ENCODE assay signal across 8 cellular contexts in genomic region chr6:130513770-130514169, GRCh38.
DNase-seq lines count a peak whose midpoint lies in the region; ATAC-seq and TF ChIP-seq lines count a peak whose summit lies in the region.

No MANE protein-coding gene starts in this region.

- peak overlapping the region; percentile 40 for H3K27ac ChIP-seq in SJSA1
- no peak overlapping the region for H3K27ac ChIP-seq in colonic mucosa
- no peak overlapping the region for H3K27ac ChIP-seq in substantia nigra (ENCODE audit: low read depth, low read length, poor library complexity, severe bottlenecking)
- H3K27ac ChIP-seq in neural progenitor cell = no peak overlapping the region

- TF ChIP-seq CTCF in colonic mucosa (IDR thresholded peaks at IDR 0.05) (no peak), osteocyte (IDR thresholded peaks at IDR 0.05) (no peak), neural progenitor cell (IDR thresholded peaks at IDR 0.05) (no peak)

- H3K36me3 Mint-ChIP-seq in osteocyte (ENCODE audit: unreplicated experiment) (no peaks in the 10 kb centered on the region), neural progenitor cell (no peaks in the 10 kb centered on the region)

- H3K4me1 ChIP-seq in SJSA1 (replicated peaks) = peaks cover 14% of the 10 kb centered on the region
- no peaks in the 10 kb centered on the region for H3K4me1 ChIP-seq in colonic mucosa
- H3K4me1 ChIP-seq in neural progenitor cell = no peaks in the 10 kb centered on the region

- H3K27me3 ChIP-seq in SJSA1 (replicated peaks) (no peaks in the 10 kb centered on the region), colonic mucosa (no peaks in the 10 kb centered on the region), neural progenitor cell (no peaks in the 10 kb centered on the region)

- H3F3A ChIP-seq in neural progenitor cell (ENCODE audit: low read depth) = no peaks in the 10 kb centered on the region

- H3K36me3 ChIP-seq in SJSA1 = no peaks in the 10 kb centered on the region
- no peaks in the 10 kb centered on the region for H3K36me3 ChIP-seq in colonic mucosa
- no peaks in the 10 kb centered on the region for H3K36me3 ChIP-seq in neural progenitor cell

- intact Hi-C loops in colonic mucosa (cut with DNase I) = no loop called here

- DNase-seq in SJSA1 (ENCODE audit: low read depth in 1 of 2, low spot score in 2 of 2) (peak; percentile 51 to 77), colonic mucosa (peak; percentile 35), osteocyte (ENCODE audit: extremely low spot score, unreplicated experiment) (no peak), substantia nigra (lab: John Stamatoyannopoulos, UW) (no peak), neural progenitor cell (ENCODE audit: low spot score) (no peak)
- DNase-seq in stimulated activated CD8-positive, alpha-beta memory T cell treated with anti-CD3 and anti-CD28 coated beads, Interleukin-4, amount 100 ng/mL, for 48 hours = peak; percentile 42

- H3K9me3 ChIP-seq in SJSA1 (replicated peaks) (no peaks in the 10 kb centered on the region), colonic mucosa (no peaks in the 10 kb centered on the region), neural progenitor cell (ENCODE audit: low read depth) (no peaks in the 10 kb centered on the region)

- no peaks in the 10 kb centered on the region for H3K79me2 ChIP-seq in neural progenitor cell (ENCODE audit: low read depth)

- H3K4me2 ChIP-seq in neural progenitor cell = no peak overlapping the region

- no peaks in the 10 kb centered on the region for H3K9me3 Mint-ChIP-seq in osteocyte (ENCODE audit: unreplicated experiment)
- H3K9me3 Mint-ChIP-seq in neural progenitor cell = peaks cover 4% of the 10 kb centered on the region

- H4K20me1 ChIP-seq in neural progenitor cell (ENCODE audit: low read depth) = no peaks in the 10 kb centered on the region

- H3K27me3 Mint-ChIP-seq in osteocyte (ENCODE audit: unreplicated experiment) = no peaks in the 10 kb centered on the region
- H3K27me3 Mint-ChIP-seq in neural progenitor cell (ENCODE audit: insufficient read depth, low read depth) = peaks cover 2% of the 10 kb centered on the region

- H3K4me1 Mint-ChIP-seq in osteocyte (ENCODE audit: unreplicated experiment) = peaks cover 4% of the 10 kb centered on the region
- H3K4me1 Mint-ChIP-seq in neural progenitor cell = no peaks in the 10 kb centered on the region

- H2AFZ ChIP-seq in neural progenitor cell (replicated peaks) = no peak overlapping the region

- H3K27ac Mint-ChIP-seq in osteocyte (ENCODE audit: unreplicated experiment) (no peak overlapping the region), neural progenitor cell (no peak overlapping the region)

- ATAC-seq in GM18520 (IDR thresholded peaks at IDR 0.05; ENCODE audit: unreplicated experiment) (peak; percentile 47), HG02938 (IDR thresholded peaks at IDR 0.05; ENCODE audit: unreplicated experiment) (peak; percentile 61)

- H3K4me3 ChIP-seq in SJSA1 = no peak overlapping the region
- H3K4me3 ChIP-seq in colonic mucosa = no peak overlapping the region
- no peak overlapping the region for H3K4me3 ChIP-seq in neural progenitor cell

- H3K4me3 Mint-ChIP-seq in osteocyte (ENCODE audit: unreplicated experiment) (no peak overlapping the region), neural progenitor cell (no peak overlapping the region)

- no peak overlapping the region for H3K9ac ChIP-seq in colonic mucosa (ENCODE audit: low read depth in 2 of 2, low read length in 2 of 2)
- no peak overlapping the region for H3K9ac ChIP-seq in neural progenitor cell

Comparison
In these comparisons a context has a peak if more than half of its experiments do, and no peak if none do; other contexts are left out.
1. DNase-seq: peak in SJSA1 (2 of 2), colonic mucosa (single experiment) and stimulated activated CD8-positive, alpha-beta memory T cell treated with anti-CD3 and anti-CD28 coated beads, Interleukin-4, amount 100 ng/mL, for 48 hours (single experiment); none in osteocyte (single experiment), substantia nigra (0 of 49) and neural progenitor cell (single experiment).